Comparison of ENCODE assay signal across 12 cellular contexts in genomic region chr20:17659344-17659743, GRCh38. TPM values are rescaled to one million over a fixed set of nuclear protein-coding genes. Genes with fewer than 3 reads are reported as not detected.
"Had no signal": no experiment of that assay in that cellular context is flagged by ENCODE, and none has a peak within 500 bp of the region (broad histone marks: within the 10 kb centered on the region; RNA-seq: fewer than 3 reads in every experiment).

No MANE protein-coding gene starts in this region.

RNA-seq across cellular contexts. Expression of gene BANF2, which starts 40.4 kb away (rescaled TPM):
- total RNA-seq: activated B cell treated with CpG ODN at 0.5 μM for 24 hours; activated CD4-positive, alpha-beta memory T cell treated with anti-CD3 and anti-CD28 coated beads for 36 hours; activated naive CD4-positive, alpha-beta T cell treated with anti-CD3 and anti-CD28 coated beads for 36 hours; activated naive CD4-positive, alpha-beta T cell treated with anti-CD3 and anti-CD28 coated beads, Interleukin-2, amount 50 U/mL, for 72 hours; activated T-cell treated with anti-CD3 and anti-CD28 coated beads, Interleukin-2, amount 50 U/mL, for 4 hours; activated T-helper 1 cell treated with anti-CD3 and anti-CD28 coated beads, Interleukin-12 subunit alpha, Interleukin-12 subunit beta, Interleukin-2, Interleukin-4 antibody, amounts not matched to agents 30 ng/mL and 10 ng/mL and 1 ng/mL, durations not matched to agents 14 hours and 24 hours and 36 hours; adrenal gland; astrocyte; bronchial epithelial cell; M059J; PC-3; Right ventricle myocardium superior had no signal
- polyA plus RNA-seq: adrenal gland had no signal
